ENCODE assay signal across 10 cellular contexts in the genomic region with DNA sequence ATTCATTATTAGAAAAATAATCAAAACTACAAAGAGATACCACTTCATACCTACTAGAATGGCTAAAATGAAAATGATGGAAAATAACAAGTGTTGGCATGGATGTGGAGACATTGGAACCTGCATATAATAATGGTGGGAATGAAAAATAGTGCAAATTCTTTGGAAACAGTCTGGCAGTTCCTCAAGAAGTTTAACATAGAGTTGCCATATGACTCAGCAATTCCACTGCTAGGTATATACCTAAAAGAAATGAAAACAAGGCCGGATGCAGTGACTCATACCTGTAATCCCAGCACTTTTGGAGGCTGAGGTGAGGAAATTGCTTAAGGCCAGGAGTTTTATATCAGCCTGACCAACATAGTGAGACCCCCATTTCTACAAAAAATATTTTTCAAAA. TPM values are rescaled to one million over a fixed set of nuclear protein-coding genes. Genes with fewer than 3 reads are reported as not detected.
A peak's percentile ranks its signal among the peaks of the same experiment; 100 is the strongest.
DNase-seq lines count a peak whose midpoint lies in the region; ATAC-seq and TF ChIP-seq lines count a peak whose summit lies in the region.
"Had no signal": no experiment of that assay in that cellular context is flagged by ENCODE, and none has a peak within 500 bp of the region (broad histone marks: within the 10 kb centered on the region; RNA-seq: fewer than 3 reads in every experiment).

No MANE protein-coding gene starts in this region.

- in situ Hi-C loops in GM13977 (cut with MboI; ENCODE audit: low pct_unique_long_range_greater_than_20kb, low sequenced_read_pairs, unreplicated experiment), result no loop called here

- TF ChIP-seq CTCF in GM12865 (IDR thresholded peaks at IDR 0.05; ENCODE audit: insufficient read depth, low read depth, low read length, missing control alignments), result no peak
- no peak for TF ChIP-seq CTCF in GM13977 (IDR thresholded peaks at IDR 0.05; ENCODE audit: extremely low read depth, insufficient read depth, missing control alignments)

- ATAC-seq in GM21529 (IDR thresholded peaks at IDR 0.05; ENCODE audit: unreplicated experiment), result peak; percentile 78
- no peak for ATAC-seq in HG03520 (IDR thresholded peaks at IDR 0.05; ENCODE audit: unreplicated experiment)
- ATAC-seq: left colon had no signal

- DNase-seq in GM12865 (ENCODE audit: low read depth) (peak; percentile 45), M059J (ENCODE audit: low read depth) (peak; percentile 97), dermis blood vessel endothelial cell (peak; percentile 57), NCI-H1930 (lab: John Stamatoyannopoulos, UW) (no peak), SHP77 treated with DMSO at 0.1 percent for 48 hours (lab: John Stamatoyannopoulos, UW) (no peak), GM13977 (ENCODE audit: low spot score) (no peak)
- DNase-seq: esophagus squamous epithelium, left colon had no signal

- no peak overlapping the region for H3K4me3 ChIP-seq in GM12865 (ENCODE audit: low read depth, low read length)
- H3K4me3 ChIP-seq: esophagus squamous epithelium had no signal

RNA-seq across cellular contexts. Expression of a gene that starts 41.6 kb away (rescaled TPM):
- 21.6 and 24.6 TPM in 2 replicates for total RNA-seq in M059J (2014; rRNA removed; shearing (Covaris generic))
- 8.2 and 9.4 TPM in 2 replicates for total RNA-seq in dermis blood vessel endothelial cell

Comparison
In these comparisons a context has a peak if more than half of its experiments do, and no peak if none do; other contexts are left out.
1. DNase-seq: peak in GM12865 (single experiment), M059J (single experiment) and dermis blood vessel endothelial cell (single experiment); none in NCI-H1930 (0 of 2), SHP77 treated with DMSO at 0.1 percent for 48 hours (single experiment) and GM13977 (single experiment).